In genomic region chr1:146937462-146937861, GRCh38 we compare ENCODE assay signal across 8 cellular contexts. TPM values are rescaled to one million over a fixed set of nuclear protein-coding genes. Genes with fewer than 3 reads are reported as not detected.
A peak's percentile ranks its signal among the peaks of the same experiment; 100 is the strongest.
DNase-seq lines count a peak whose midpoint lies in the region; ATAC-seq lines count a peak whose summit lies in the region.
"Not testable (repeated sequence)": the region's sequence is repeated elsewhere in the genome, so short reads cannot be mapped to it uniquely, and the experiment has no call there.

No MANE protein-coding gene starts in this region.

- not testable (repeated sequence) for H3K9me3 Mint-ChIP-seq in CD4-positive, CD25-positive, alpha-beta regulatory T cell; T-cell; activated CD8-positive, alpha-beta memory T cell treated with anti-CD3 and anti-CD28 coated beads, Interleukin-2, amount 10 ng/mL, durations not matched to agents 7 days and 5 days (ENCODE audit: low read depth); activated naive CD8-positive, alpha-beta T cell treated with anti-CD3 and anti-CD28 coated beads, Interleukin-2, amount 10 ng/mL, durations not matched to agents 7 days and 5 days; effector memory CD8-positive, alpha-beta T cell; natural killer cell treated with Interleukin-12 subunit alpha and Interleukin-12 subunit beta and Interleukin-15 and Interleukin-18, amount 100 ng/mL, for 72 hours; stimulated activated naive CD8-positive, alpha-beta T cell treated with anti-CD3 and anti-CD28 coated beads, Interleukin-15, Interleukin-2, amounts not matched to agents 100 ng/mL and 50 ng/mL, for 24 hours

- H3K27ac ChIP-seq in CD4-positive, CD25-positive, alpha-beta regulatory T cell (ENCODE audit: insufficient read depth, low read length, poor library complexity, severe bottlenecking); GM23248: not testable (repeated sequence)

- not testable (repeated sequence) for H4K20me1 ChIP-seq in GM23248 (ENCODE audit: insufficient read depth)

- H2AFZ ChIP-seq in GM23248 = peak overlapping the region; percentile 63

- in situ Hi-C loops in GM23248 (cut with MboI) = not testable (repeated sequence)

- H3K27me3 Mint-ChIP-seq in CD4-positive, CD25-positive, alpha-beta regulatory T cell; T-cell; activated CD8-positive, alpha-beta memory T cell treated with anti-CD3 and anti-CD28 coated beads, Interleukin-2, amount 10 ng/mL, durations not matched to agents 7 days and 5 days; activated naive CD8-positive, alpha-beta T cell treated with anti-CD3 and anti-CD28 coated beads, Interleukin-2, amount 10 ng/mL, durations not matched to agents 7 days and 5 days; effector memory CD8-positive, alpha-beta T cell; natural killer cell treated with Interleukin-12 subunit alpha and Interleukin-12 subunit beta and Interleukin-15 and Interleukin-18, amount 100 ng/mL, for 72 hours; stimulated activated naive CD8-positive, alpha-beta T cell treated with anti-CD3 and anti-CD28 coated beads, Interleukin-15, Interleukin-2, amounts not matched to agents 100 ng/mL and 50 ng/mL, for 24 hours: not testable (repeated sequence)

- not testable (repeated sequence) for H3K9me2 ChIP-seq in GM23248 (ENCODE audit: insufficient read depth)

- H3K36me3 ChIP-seq in CD4-positive, CD25-positive, alpha-beta regulatory T cell (ENCODE audit: control insufficient read depth, insufficient read depth, low read length); GM23248 (ENCODE audit: low read depth): not testable (repeated sequence)

- H3K4me1 ChIP-seq in CD4-positive, CD25-positive, alpha-beta regulatory T cell (ENCODE audit: control insufficient read depth, insufficient read depth, low read length, poor library complexity, severe bottlenecking); GM23248 (ENCODE audit: insufficient read depth): not testable (repeated sequence)

- not testable (repeated sequence) for DNase-seq in CD4-positive, CD25-positive, alpha-beta regulatory T cell; GM23248; T-cell; activated naive CD8-positive, alpha-beta T cell treated with anti-CD3 and anti-CD28 coated beads, Interleukin-2, amount 10 ng/mL, durations not matched to agents 7 days and 5 days; effector memory CD8-positive, alpha-beta T cell; natural killer cell treated with Interleukin-12 subunit alpha and Interleukin-12 subunit beta and Interleukin-15 and Interleukin-18, amount 100 ng/mL, for 72 hours (ENCODE audit: low spot score)
- DNase-seq in activated CD8-positive, alpha-beta memory T cell treated with anti-CD3 and anti-CD28 coated beads, Interleukin-2, amount 10 ng/mL, durations not matched to agents 7 days and 5 days = peak; percentile 58

- not testable (repeated sequence) for H3K9ac ChIP-seq in GM23248

- not testable (repeated sequence) for H3K27me3 ChIP-seq in CD4-positive, CD25-positive, alpha-beta regulatory T cell (ENCODE audit: control insufficient read depth, insufficient read depth, low read length); GM23248 (replicated peaks; ENCODE audit: insufficient read depth)

- peak overlapping the region; percentile 26 for H3K4me3 ChIP-seq in CD4-positive, CD25-positive, alpha-beta regulatory T cell (ENCODE audit: low read depth, low read length)
- H3K4me3 ChIP-seq in GM23248 = not testable (repeated sequence)

- peaks cover 4 to 24% (median 12%) of the 10 kb centered on the region in 4 donors for H3K4me1 Mint-ChIP-seq in CD4-positive, CD25-positive, alpha-beta regulatory T cell
- peaks cover 17 to 25% (median 18%) of the 10 kb centered on the region in 3 donors for H3K4me1 Mint-ChIP-seq in T-cell
- H3K4me1 Mint-ChIP-seq in activated CD8-positive, alpha-beta memory T cell treated with anti-CD3 and anti-CD28 coated beads, Interleukin-2, amount 10 ng/mL, durations not matched to agents 7 days and 5 days = peaks cover 18% of the 10 kb centered on the region
- H3K4me1 Mint-ChIP-seq in activated naive CD8-positive, alpha-beta T cell treated with anti-CD3 and anti-CD28 coated beads, Interleukin-2, amount 10 ng/mL, durations not matched to agents 7 days and 5 days = peaks cover 15% of the 10 kb centered on the region
- H3K4me1 Mint-ChIP-seq in effector memory CD8-positive, alpha-beta T cell (ENCODE audit: low read depth in 2 of 2) = peaks cover 2 to 16% of the 10 kb centered on the region in 2 donors
- H3K4me1 Mint-ChIP-seq in natural killer cell treated with Interleukin-12 subunit alpha and Interleukin-12 subunit beta and Interleukin-15 and Interleukin-18, amount 100 ng/mL, for 72 hours (ENCODE audit: low read depth in 2 of 2) = peaks cover 9 to 14% of the 10 kb centered on the region in 2 donors
- H3K4me1 Mint-ChIP-seq in stimulated activated naive CD8-positive, alpha-beta T cell treated with anti-CD3 and anti-CD28 coated beads, Interleukin-15, Interleukin-2, amounts not matched to agents 100 ng/mL and 50 ng/mL, for 24 hours (ENCODE audit: low read depth) = peaks cover 22% of the 10 kb centered on the region

- not testable (repeated sequence) for H3K4me2 ChIP-seq in GM23248 (ENCODE audit: unreplicated experiment)

- H3K9me3 ChIP-seq in CD4-positive, CD25-positive, alpha-beta regulatory T cell (ENCODE audit: control insufficient read depth in 2 of 2, low read length in 2 of 2); GM23248 (ENCODE audit: low read depth): not testable (repeated sequence)

- CTCF ChIA-PET in T-cell (lab: Charles Lee); activated CD8-positive, alpha-beta memory T cell treated with anti-CD3 and anti-CD28 coated beads, Interleukin-2, amount 10 ng/mL, durations not matched to agents 7 days and 5 days (lab: Charles Lee): not testable (repeated sequence)

- not testable (repeated sequence) for H3F3A ChIP-seq in GM23248 (ENCODE audit: insufficient read depth)

- ATAC-seq in CD4-positive, CD25-positive, alpha-beta regulatory T cell (ENCODE audit: low read depth in 2 of 2); T-cell (replicated peaks in 1 of 4); activated CD8-positive, alpha-beta memory T cell treated with anti-CD3 and anti-CD28 coated beads, Interleukin-2, amount 10 ng/mL, durations not matched to agents 7 days and 5 days; activated naive CD8-positive, alpha-beta T cell treated with anti-CD3 and anti-CD28 coated beads, Interleukin-2, amount 10 ng/mL, durations not matched to agents 7 days and 5 days (ENCODE audit: low read depth); natural killer cell treated with Interleukin-12 subunit alpha and Interleukin-12 subunit beta and Interleukin-15 and Interleukin-18, amount 100 ng/mL, for 72 hours: not testable (repeated sequence)
- ATAC-seq in effector memory CD8-positive, alpha-beta T cell (replicated peaks) = peak; percentile 43

- H3K79me2 ChIP-seq in GM23248 (ENCODE audit: insufficient read depth) = peaks cover 24% of the 10 kb centered on the region

- POLR2A ChIA-PET in T-cell (lab: Charles Lee); activated naive CD8-positive, alpha-beta T cell treated with anti-CD3 and anti-CD28 coated beads, Interleukin-2, amount 10 ng/mL, durations not matched to agents 7 days and 5 days (lab: Charles Lee): not testable (repeated sequence)

- not testable (repeated sequence) for H3K27ac Mint-ChIP-seq in CD4-positive, CD25-positive, alpha-beta regulatory T cell; stimulated activated naive CD8-positive, alpha-beta T cell treated with anti-CD3 and anti-CD28 coated beads, Interleukin-15, Interleukin-2, amounts not matched to agents 100 ng/mL and 50 ng/mL, for 24 hours
- peak overlapping the region in 1 of 2 donors; percentile 63 for H3K27ac Mint-ChIP-seq in T-cell
- peak overlapping the region; percentile 72 for H3K27ac Mint-ChIP-seq in activated CD8-positive, alpha-beta memory T cell treated with anti-CD3 and anti-CD28 coated beads, Interleukin-2, amount 10 ng/mL, durations not matched to agents 7 days and 5 days
- H3K27ac Mint-ChIP-seq in activated naive CD8-positive, alpha-beta T cell treated with anti-CD3 and anti-CD28 coated beads, Interleukin-2, amount 10 ng/mL, durations not matched to agents 7 days and 5 days = peak overlapping the region; percentile 70
- H3K27ac Mint-ChIP-seq in effector memory CD8-positive, alpha-beta T cell = peak overlapping the region in 1 of 2 donors; percentile 57
- H3K27ac Mint-ChIP-seq in natural killer cell treated with Interleukin-12 subunit alpha and Interleukin-12 subunit beta and Interleukin-15 and Interleukin-18, amount 100 ng/mL, for 72 hours = peak overlapping the region in 1 of 2 donors; percentile 72

- H3K4me3 Mint-ChIP-seq in CD4-positive, CD25-positive, alpha-beta regulatory T cell = peak overlapping the region; percentile 50 to 95 (median 90)
- H3K4me3 Mint-ChIP-seq in T-cell = peak overlapping the region; percentile 57 to 95 (median 77)
- peak overlapping the region; percentile 58 for H3K4me3 Mint-ChIP-seq in activated CD8-positive, alpha-beta memory T cell treated with anti-CD3 and anti-CD28 coated beads, Interleukin-2, amount 10 ng/mL, durations not matched to agents 7 days and 5 days
- H3K4me3 Mint-ChIP-seq in activated naive CD8-positive, alpha-beta T cell treated with anti-CD3 and anti-CD28 coated beads, Interleukin-2, amount 10 ng/mL, durations not matched to agents 7 days and 5 days = peak overlapping the region; percentile 64
- peak overlapping the region; percentile 79 to 89 for H3K4me3 Mint-ChIP-seq in effector memory CD8-positive, alpha-beta T cell
- H3K4me3 Mint-ChIP-seq in natural killer cell treated with Interleukin-12 subunit alpha and Interleukin-12 subunit beta and Interleukin-15 and Interleukin-18, amount 100 ng/mL, for 72 hours = peak overlapping the region; percentile 76
- peak overlapping the region; percentile 39 for H3K4me3 Mint-ChIP-seq in stimulated activated naive CD8-positive, alpha-beta T cell treated with anti-CD3 and anti-CD28 coated beads, Interleukin-15, Interleukin-2, amounts not matched to agents 100 ng/mL and 50 ng/mL, for 24 hours

- not testable (repeated sequence) for H3K36me3 Mint-ChIP-seq in CD4-positive, CD25-positive, alpha-beta regulatory T cell; T-cell; activated CD8-positive, alpha-beta memory T cell treated with anti-CD3 and anti-CD28 coated beads, Interleukin-2, amount 10 ng/mL, durations not matched to agents 7 days and 5 days; activated naive CD8-positive, alpha-beta T cell treated with anti-CD3 and anti-CD28 coated beads, Interleukin-2, amount 10 ng/mL, durations not matched to agents 7 days and 5 days; natural killer cell treated with Interleukin-12 subunit alpha and Interleukin-12 subunit beta and Interleukin-15 and Interleukin-18, amount 100 ng/mL, for 72 hours; stimulated activated naive CD8-positive, alpha-beta T cell treated with anti-CD3 and anti-CD28 coated beads, Interleukin-15, Interleukin-2, amounts not matched to agents 100 ng/mL and 50 ng/mL, for 24 hours (ENCODE audit: low read depth)
- H3K36me3 Mint-ChIP-seq in effector memory CD8-positive, alpha-beta T cell (ENCODE audit: insufficient read depth) = peaks cover 14% of the 10 kb centered on the region

- WGBS in GM23248 (ENCODE audit: low coverage in 1 of 2, low lambda C conversion rate in 2 of 2, missing lambda C conversion rate in 2 of 2), 2 experiments = 81 to 83% methylated on average over 2 to 3 of the region's 3 CpGs

RNA-seq across cellular contexts. Expression of gene NBPF12, which starts 0.7 kb away (rescaled TPM):
- total RNA-seq in CD4-positive, CD25-positive, alpha-beta regulatory T cell = 25.7 TPM
- 1 to 10 TPM; 1.7 to 2.1 (median 1.9) TPM for polyA plus RNA-seq in CD4-positive, CD25-positive, alpha-beta regulatory T cell
- 4.5 and 6.2 TPM in 2 replicates for total RNA-seq in GM23248 (2014; rRNA removed; shearing (Covaris generic))
- polyA plus RNA-seq in GM23248 (2016; fragmentation: Nextera tagmentation; extraction: Ambion mirVana) = 2.9 and 3.1 TPM in 2 replicates
- total RNA-seq in T-cell = 10 to 100 TPM; 23.8 to 29.4 (median 24.4) TPM
- total RNA-seq in activated CD8-positive, alpha-beta memory T cell treated with anti-CD3 and anti-CD28 coated beads, Interleukin-2, amount 10 ng/mL, durations not matched to agents 7 days and 5 days = 10 to 100 TPM; 15.6 to 16.2 TPM
- total RNA-seq in activated naive CD8-positive, alpha-beta T cell treated with anti-CD3 and anti-CD28 coated beads, Interleukin-2, amount 10 ng/mL, durations not matched to agents 7 days and 5 days = 10 to 100 TPM; 22.9 to 25.1 TPM
- 10 to 100 TPM; 11.3 to 13.1 TPM for total RNA-seq in natural killer cell treated with Interleukin-12 subunit alpha and Interleukin-12 subunit beta and Interleukin-15 and Interleukin-18, amount 100 ng/mL, for 72 hours

Comparison
In these comparisons a context has a peak if more than half of its experiments do, and no peak if none do; other contexts are left out.
1. H3K4me3 Mint-ChIP-seq: peak in every context shown above with its lines; median percentile 90 in CD4-positive, CD25-positive, alpha-beta regulatory T cell; 84 in effector memory CD8-positive, alpha-beta T cell; 77 in T-cell; 76 in natural killer cell treated with Interleukin-12 subunit alpha and Interleukin-12 subunit beta and Interleukin-15 and Interleukin-18, amount 100 ng/mL, for 72 hours; 64 in activated naive CD8-positive, alpha-beta T cell treated with anti-CD3 and anti-CD28 coated beads, Interleukin-2, amount 10 ng/mL, durations not matched to agents 7 days and 5 days; 58 in activated CD8-positive, alpha-beta memory T cell treated with anti-CD3 and anti-CD28 coated beads, Interleukin-2, amount 10 ng/mL, durations not matched to agents 7 days and 5 days; 39 in stimulated activated naive CD8-positive, alpha-beta T cell treated with anti-CD3 and anti-CD28 coated beads, Interleukin-15, Interleukin-2, amounts not matched to agents 100 ng/mL and 50 ng/mL, for 24 hours.